16 cellular contexts compared by ENCODE assay signal in genomic region chr3:65979731-65980130, GRCh38. TPM values are rescaled to one million over a fixed set of nuclear protein-coding genes. Genes with fewer than 3 reads are reported as not detected.
DNase-seq lines count a peak whose midpoint lies in the region; ATAC-seq, FAIRE-seq and TF ChIP-seq lines count a peak whose summit lies in the region.
"Had no signal": no experiment of that assay in that cellular context is flagged by ENCODE, and none has a peak within 500 bp of the region (broad histone marks: within the 10 kb centered on the region; RNA-seq: fewer than 3 reads in every experiment).

No MANE protein-coding gene starts in this region.

- no peak overlapping the region for H2BK15ac ChIP-seq in mesendoderm (replicated peaks; ENCODE audit: low read depth)

- H3K4me1 ChIP-seq in ACC112 (ENCODE audit: control insufficient read depth, insufficient read depth, low read length, unreplicated experiment), result peaks cover 26% of the 10 kb centered on the region
- H3K4me1 ChIP-seq in mesendoderm (ENCODE audit: control insufficient read depth, low read depth, low read length), result peaks cover 3% of the 10 kb centered on the region

- no CpG with 5 or more reads among the region's 4 CpGs for WGBS in mesendoderm (ENCODE audit: extremely low coverage, insufficient coverage, low lambda C conversion rate)

- H3K27me3 ChIP-seq in ACC112 (ENCODE audit: insufficient read depth, low read length), result no peaks in the 10 kb centered on the region
- H3K27me3 ChIP-seq in mesendoderm (ENCODE audit: insufficient read depth, low read length, poor library complexity), result no peaks in the 10 kb centered on the region
- H3K27me3 ChIP-seq: neutrophil, tibial nerve had no signal

- H3K4ac ChIP-seq in mesendoderm (ENCODE audit: low read depth, low read length), result no peak overlapping the region

- no peaks in the 10 kb centered on the region for H3K36me3 ChIP-seq in ACC112 (ENCODE audit: insufficient read depth, low read length)
- H3K36me3 ChIP-seq in mesendoderm (ENCODE audit: control insufficient read depth, insufficient read depth, low read length), result no peaks in the 10 kb centered on the region
- H3K36me3 ChIP-seq: neutrophil, tibial nerve had no signal

- no peak for ATAC-seq in GM21576 (IDR thresholded peaks at IDR 0.05; ENCODE audit: unreplicated experiment)

- no peak for FAIRE-seq in RCC 7860 (lab: Jason Lieb, UNC)
- FAIRE-seq: GM12891 had no signal

- peaks cover 5% of the 10 kb centered on the region for H3K79me1 ChIP-seq in mesendoderm (ENCODE audit: low read length)

- no peak overlapping the region for H2BK120ac ChIP-seq in mesendoderm (ENCODE audit: low read depth, low read length)

- H3K27ac ChIP-seq in ACC112 (ENCODE audit: low read depth, low read length) (peak overlapping the region; percentile 77), mesendoderm (ENCODE audit: low read depth, low read length) (no peak overlapping the region)
- H3K27ac ChIP-seq: neutrophil had no signal

- H2BK5ac ChIP-seq in mesendoderm (ENCODE audit: low read length), result no peak overlapping the region

- no peak overlapping the region for H4K8ac ChIP-seq in mesendoderm (ENCODE audit: low read depth, low read length)

- H3K18ac ChIP-seq in mesendoderm (ENCODE audit: low read length), result no peak overlapping the region

- no peak overlapping the region for H3K4me2 ChIP-seq in mesendoderm (ENCODE audit: low read length)

- no peak overlapping the region for H3K23ac ChIP-seq in mesendoderm (ENCODE audit: low read length)

- no peak overlapping the region for H3K56ac ChIP-seq in mesendoderm (ENCODE audit: low read length)

- no peak for TF ChIP-seq CTCF in HFF-Myc (IDR thresholded peaks at IDR 0.05; ENCODE audit: low read depth, low read length, missing control alignments)
- TF ChIP-seq CTCF in choroid plexus epithelial cell (conservative IDR thresholded peaks at IDR 0.05; ENCODE audit: low read depth, low read length), result no peak

- H3K79me2 ChIP-seq in ACC112 (ENCODE audit: control insufficient read depth, insufficient read depth, low read length, unreplicated experiment) (no peaks in the 10 kb centered on the region), mesendoderm (ENCODE audit: control insufficient read depth, insufficient read depth, low read length) (peaks cover 3% of the 10 kb centered on the region)

- peak overlapping the region; percentile 34 for H2AFZ ChIP-seq in ACC112 (ENCODE audit: low read length, unreplicated experiment)

- H3K4me3 ChIP-seq in ACC112 (ENCODE audit: low read depth, low read length) (peak overlapping the region; percentile 56), HFF-Myc (replicated peaks; ENCODE audit: low read depth, low read length) (no peak overlapping the region), choroid plexus epithelial cell (ENCODE audit: low read depth, low read length) (no peak overlapping the region), mesendoderm (ENCODE audit: low read length) (no peak overlapping the region)
- H3K4me3 ChIP-seq: tibial nerve had no signal

- DNase-seq in HFF-Myc (ENCODE audit: extremely low read depth, low read depth) (peak; percentile 67), choroid plexus epithelial cell (ENCODE audit: low read depth) (peak; percentile 67), mesendoderm (no peak), DMS153 treated with DMSO at 0.1 percent for 48 hours (lab: John Stamatoyannopoulos, UW; ENCODE audit: unreplicated experiment) (no peak), RCC 7860 (ENCODE audit: low spot score) (no peak), SHP77 treated with DMSO at 0.1 percent for 48 hours (lab: John Stamatoyannopoulos, UW) (no peak)
- DNase-seq: activated CD4-positive, alpha-beta memory T cell treated with anti-CD3 and anti-CD28 coated beads, Interleukin-2, amount 10 ng/mL, durations not matched to agents 7 days and 5 days; activated effector memory CD4-positive, alpha-beta T cell treated with anti-CD3 and anti-CD28 coated beads, Interleukin-2, amount 50 U/mL, for 16 hours; DMS79 treated with DMSO at 0.1 percent for 48 hours; KBM-7; NCI-H1436 had no signal

- H2AK5ac ChIP-seq in mesendoderm (ENCODE audit: low read length), result peak overlapping the region; percentile 23

- H3K9ac ChIP-seq in mesendoderm (ENCODE audit: low read length), result no peak overlapping the region

- no peak overlapping the region for H4K5ac ChIP-seq in mesendoderm (ENCODE audit: low read length)

RNA-seq across cellular contexts. Expression of gene MAGI1, which starts 59.0 kb away (rescaled TPM):
- polyA plus RNA-seq in mesendoderm (2013, experiment 1 of 2), result 45.7 TPM
- polyA plus RNA-seq in mesendoderm (2013, experiment 2 of 2), result 45.4 TPM

Comparison
In these comparisons a context has a peak if more than half of its experiments do, and no peak if none do; other contexts are left out.
1. DNase-seq: peak in HFF-Myc (single experiment) and choroid plexus epithelial cell (single experiment); none in mesendoderm (single experiment), DMS153 treated with DMSO at 0.1 percent for 48 hours (single experiment), RCC 7860 (single experiment) and SHP77 treated with DMSO at 0.1 percent for 48 hours (single experiment).